In the genomic region with DNA sequence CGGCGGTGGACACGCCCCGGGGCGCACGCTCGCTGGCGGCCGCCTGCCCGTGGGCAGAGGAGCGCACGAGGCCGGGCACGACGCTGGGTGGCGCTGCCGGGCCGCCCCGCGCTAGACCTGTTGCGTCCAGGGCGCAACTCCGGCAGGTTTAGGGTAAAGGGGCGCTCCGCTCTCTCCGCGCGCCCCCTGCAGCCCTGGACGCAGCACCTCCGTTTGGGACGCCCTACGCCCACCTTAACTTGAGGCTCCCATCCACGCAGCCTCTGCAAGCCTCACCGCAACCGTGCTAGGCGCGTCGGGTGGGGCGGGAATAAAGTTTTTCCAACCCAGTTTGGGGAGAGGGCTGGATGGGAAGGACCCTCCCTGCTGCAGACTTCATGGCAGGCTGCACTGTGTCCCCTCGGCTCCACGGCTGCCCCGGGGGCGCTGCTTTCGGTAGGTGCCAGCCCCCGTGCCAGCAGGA, we compare ENCODE assay signal across 8 cellular contexts. TPM values are rescaled to one million over a fixed set of nuclear protein-coding genes. Genes with fewer than 3 reads are reported as not detected.
DNase-seq lines count a peak whose midpoint lies in the region; ATAC-seq, FAIRE-seq and TF ChIP-seq lines count a peak whose summit lies in the region.

No MANE protein-coding gene starts in this region.

- no peak overlapping the region for H3K27ac Mint-ChIP-seq in activated CD4-positive, alpha-beta T cell treated with anti-CD3 and anti-CD28 coated beads, Interleukin-2, amount 10 ng/mL, durations not matched to agents 24 days and 14 days

- H3K27me3 Mint-ChIP-seq in activated CD4-positive, alpha-beta T cell treated with anti-CD3 and anti-CD28 coated beads, Interleukin-2, amount 10 ng/mL, durations not matched to agents 24 days and 14 days, result peaks cover 31% of the 10 kb centered on the region

- H3K9me3 ChIP-seq in HUES48 (ENCODE audit: control insufficient read depth, insufficient read depth, low read length), result no peaks in the 10 kb centered on the region
- H3K9me3 ChIP-seq in kidney (ENCODE audit: control insufficient read depth in 1 of 2, low read length in 2 of 2), result peaks cover 0 to 4% of the 10 kb centered on the region in 2 donors

- H3K4me1 ChIP-seq in HUES48 (ENCODE audit: control insufficient read depth, insufficient read depth, low read length) (no peaks in the 10 kb centered on the region), kidney (ENCODE audit: control insufficient read depth in 1 of 2, insufficient read depth in 1 of 2, low read depth in 1 of 2, low read length in 2 of 2) (no peaks in the 10 kb centered on the region)

- H3K4me1 Mint-ChIP-seq in activated CD4-positive, alpha-beta T cell treated with anti-CD3 and anti-CD28 coated beads, Interleukin-2, amount 10 ng/mL, durations not matched to agents 24 days and 14 days, result peaks cover 2% of the 10 kb centered on the region

- no peaks in the 10 kb centered on the region for H3K9me3 Mint-ChIP-seq in activated CD4-positive, alpha-beta T cell treated with anti-CD3 and anti-CD28 coated beads, Interleukin-2, amount 10 ng/mL, durations not matched to agents 24 days and 14 days

- H3K27ac ChIP-seq in HUES48 (ENCODE audit: low read depth, low read length) (no peak overlapping the region), kidney (ENCODE audit: low read depth in 2 of 2, low read length in 2 of 2) (no peak overlapping the region)

- intact Hi-C loops in activated CD4-positive, alpha-beta T cell treated with anti-CD3 and anti-CD28 coated beads, Interleukin-2, amount 10 ng/mL, durations not matched to agents 24 days and 14 days (cut with micrococcal nuclease), result loop anchor here (1.0 to 5.0 kb wide), 4 partner anchors 35 to 208 kb away; no protein-coding TSS in a partner anchor
- intact Hi-C loops in kidney (cut with DNase I), result no loop called here

- H3K27me3 ChIP-seq in HUES48 (ENCODE audit: control insufficient read depth, insufficient read depth, low read length), result peaks cover 18% of the 10 kb centered on the region

- no peak for FAIRE-seq in kidney (lab: Jason Lieb, UNC)

- ATAC-seq in HG03097 (IDR thresholded peaks at IDR 0.05; ENCODE audit: low FRiP score, unreplicated experiment), result no peak

- no peaks in the 10 kb centered on the region for H3K36me3 Mint-ChIP-seq in activated CD4-positive, alpha-beta T cell treated with anti-CD3 and anti-CD28 coated beads, Interleukin-2, amount 10 ng/mL, durations not matched to agents 24 days and 14 days (ENCODE audit: low read depth)

- H3K4me3 ChIP-seq in HUES48 (ENCODE audit: low read depth, low read length), result peak overlapping the region; percentile 78
- peak overlapping the region; percentile 21 to 41 for H3K4me3 ChIP-seq in cardiac fibroblast (replicated peaks in 1 of 2; ENCODE audit: low read depth in 2 of 2, low read length in 2 of 2)
- H3K4me3 ChIP-seq in kidney (ENCODE audit: low read length in 2 of 2), result peak overlapping the region in 1 of 2 donors; percentile 37

- H3K9ac ChIP-seq in HUES48 (ENCODE audit: low read depth, low read length) (no peak overlapping the region), kidney (ENCODE audit: low read length in 2 of 2) (no peak overlapping the region)

- H3K36me3 ChIP-seq in HUES48 (ENCODE audit: control insufficient read depth, insufficient read depth, low read length), result no peaks in the 10 kb centered on the region
- no peaks in the 10 kb centered on the region for H3K36me3 ChIP-seq in kidney (ENCODE audit: control insufficient read depth in 1 of 2, insufficient read depth in 2 of 2, low read length in 2 of 2)

- H3K4me3 Mint-ChIP-seq in activated CD4-positive, alpha-beta T cell treated with anti-CD3 and anti-CD28 coated beads, Interleukin-2, amount 10 ng/mL, durations not matched to agents 24 days and 14 days, result peak overlapping the region; percentile 53

- peak; percentile 31 for TF ChIP-seq CTCF in cardiac fibroblast (IDR thresholded peaks at IDR 0.05; ENCODE audit: low read depth, low read length)
- TF ChIP-seq CTCF in kidney (IDR thresholded peaks at IDR 0.05; ENCODE audit: borderline replicate concordance, extremely low read depth, insufficient read depth), result peak; percentile 59

- peak; percentile 83 for DNase-seq in activated CD4-positive, alpha-beta T cell treated with anti-CD3 and anti-CD28 coated beads, Interleukin-2, amount 10 ng/mL, durations not matched to agents 24 days and 14 days
- no peak for DNase-seq in activated CD4-positive, alpha-beta T cell treated with anti-CD3 and anti-CD28 coated beads, Interleukin-2, amount 50 U/mL, for 1 hour
- DNase-seq in cardiac fibroblast (ENCODE audit: low read depth in 2 of 2) (peak; percentile 57 to 70), kidney (peak; percentile 85)
- peak; percentile 69 for DNase-seq in stimulated activated CD4-positive, alpha-beta T cell treated with anti-CD3 and anti-CD28 coated beads, Interleukin-15, amount 100 ng/mL, for 24 hours

TF ChIP-seq in PFSK-1, 5 proteins besides CTCF, POLR2A, EP300 and RAD21:
- TF ChIP-seq, protein P1, sequence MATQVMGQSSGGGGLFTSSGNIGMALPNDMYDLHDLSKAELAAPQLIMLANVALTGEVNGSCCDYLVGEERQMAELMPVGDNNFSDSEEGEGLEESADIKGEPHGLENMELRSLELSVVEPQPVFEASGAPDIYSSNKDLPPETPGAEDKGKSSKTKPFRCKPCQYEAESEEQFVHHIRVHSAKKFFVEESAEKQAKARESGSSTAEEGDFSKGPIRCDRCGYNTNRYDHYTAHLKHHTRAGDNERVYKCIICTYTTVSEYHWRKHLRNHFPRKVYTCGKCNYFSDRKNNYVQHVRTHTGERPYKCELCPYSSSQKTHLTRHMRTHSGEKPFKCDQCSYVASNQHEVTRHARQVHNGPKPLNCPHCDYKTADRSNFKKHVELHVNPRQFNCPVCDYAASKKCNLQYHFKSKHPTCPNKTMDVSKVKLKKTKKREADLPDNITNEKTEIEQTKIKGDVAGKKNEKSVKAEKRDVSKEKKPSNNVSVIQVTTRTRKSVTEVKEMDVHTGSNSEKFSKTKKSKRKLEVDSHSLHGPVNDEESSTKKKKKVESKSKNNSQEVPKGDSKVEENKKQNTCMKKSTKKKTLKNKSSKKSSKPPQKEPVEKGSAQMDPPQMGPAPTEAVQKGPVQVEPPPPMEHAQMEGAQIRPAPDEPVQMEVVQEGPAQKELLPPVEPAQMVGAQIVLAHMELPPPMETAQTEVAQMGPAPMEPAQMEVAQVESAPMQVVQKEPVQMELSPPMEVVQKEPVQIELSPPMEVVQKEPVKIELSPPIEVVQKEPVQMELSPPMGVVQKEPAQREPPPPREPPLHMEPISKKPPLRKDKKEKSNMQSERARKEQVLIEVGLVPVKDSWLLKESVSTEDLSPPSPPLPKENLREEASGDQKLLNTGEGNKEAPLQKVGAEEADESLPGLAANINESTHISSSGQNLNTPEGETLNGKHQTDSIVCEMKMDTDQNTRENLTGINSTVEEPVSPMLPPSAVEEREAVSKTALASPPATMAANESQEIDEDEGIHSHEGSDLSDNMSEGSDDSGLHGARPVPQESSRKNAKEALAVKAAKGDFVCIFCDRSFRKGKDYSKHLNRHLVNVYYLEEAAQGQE (IDR thresholded peaks at IDR 0.05; ENCODE audit: insufficient read depth in 1 of 2, low read depth in 2 of 2, low read length in 2 of 2), result no peak
- peak; percentile 54 for TF ChIP-seq FOXP2 (optimal IDR thresholded peaks at IDR 0.05; ENCODE audit: borderline replicate concordance, extremely low read depth, extremely low read length, insufficient read depth)
TF ChIP-seq in PFSK-1: peak in this region for 1.

RNA-seq across cellular contexts. Expression of a gene that starts 0.3 kb away (rescaled TPM):
- 1.3 and 1.9 TPM in 2 replicates for total RNA-seq in activated CD4-positive, alpha-beta T cell treated with anti-CD3 and anti-CD28 coated beads, Interleukin-2, amount 10 ng/mL, durations not matched to agents 24 days and 14 days
- polyA plus RNA-seq in PFSK-1 (2012; ENCODE audit: insufficient read length, low read depth), result 2.3 TPM
- 5.8 TPM for total RNA-seq in kidney
- 8.8 TPM for polyA plus RNA-seq in kidney (ENCODE audit: insufficient read depth, low read depth, low replicate concordance)

RNA-seq across cellular contexts. Expression of a gene that starts 54.0 kb away (rescaled TPM):
- 57.6 and 58.4 TPM in 2 replicates for total RNA-seq in activated CD4-positive, alpha-beta T cell treated with anti-CD3 and anti-CD28 coated beads, Interleukin-2, amount 10 ng/mL, durations not matched to agents 24 days and 14 days
- polyA plus RNA-seq in PFSK-1 (2012; ENCODE audit: insufficient read length, low read depth), result 46.8 TPM
- 48.1 TPM for total RNA-seq in kidney
- polyA plus RNA-seq in kidney (ENCODE audit: insufficient read depth, low read depth, low replicate concordance), result 6.7 TPM
